Comparison of ENCODE assay signal across 8 cellular contexts in the genomic region with DNA sequence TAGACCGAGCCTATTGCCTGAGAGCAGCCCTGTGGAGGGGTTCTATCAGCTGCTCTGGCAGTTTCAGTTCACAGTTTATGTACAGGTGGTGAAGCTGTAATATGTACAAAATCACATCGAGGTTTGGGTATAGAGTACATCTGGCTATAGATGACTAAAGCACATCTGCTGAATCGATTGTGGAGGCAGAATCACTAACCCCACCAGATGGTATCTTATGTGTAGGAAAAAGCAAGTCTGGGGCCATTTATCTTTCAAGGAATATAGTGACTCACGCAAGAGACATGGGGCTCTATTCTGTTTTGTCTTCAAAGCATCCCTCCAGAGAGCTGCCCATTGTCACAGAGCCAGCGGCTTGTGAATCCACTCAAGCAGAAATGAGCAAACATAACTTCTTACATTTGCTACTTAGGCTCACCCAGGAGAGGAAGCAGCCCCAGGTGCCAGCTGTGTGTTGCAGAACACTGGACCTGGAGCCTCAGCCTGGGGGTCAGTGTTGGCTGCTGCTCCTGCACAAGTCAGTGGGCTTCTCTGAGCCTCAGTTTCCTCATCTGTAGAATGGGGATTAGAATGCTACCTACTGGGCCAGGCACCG. TPM values are rescaled to one million over a fixed set of nuclear protein-coding genes. Genes with fewer than 3 reads are reported as not detected.
DNase-seq lines count a peak whose midpoint lies in the region; ATAC-seq and TF ChIP-seq lines count a peak whose summit lies in the region.

No MANE protein-coding gene starts in this region.

- no peak overlapping the region for H3K27ac ChIP-seq in CD4-positive, CD25-positive, alpha-beta regulatory T cell (ENCODE audit: insufficient read depth, low read length, poor library complexity, severe bottlenecking)
- peak overlapping the region; percentile 59; the same call in 1 of the 2 replicates for H3K27ac ChIP-seq in Panc1 (ENCODE audit: low read length)
- H3K27ac ChIP-seq in lung (ENCODE audit: low read depth in 1 of 2, low read length in 1 of 2), result no peak overlapping the region

- CTCF ChIA-PET in Panc1 (lab: Charles Lee), result no interaction called here

- no peaks in the 10 kb centered on the region for H3K9me3 Mint-ChIP-seq in CD4-positive, CD25-positive, alpha-beta regulatory T cell

- TF ChIP-seq CTCF in Panc1 (IDR thresholded peaks at IDR 0.05) (no peak), lung (IDR thresholded peaks at IDR 0.05; ENCODE audit: control extremely low read depth, extremely low read depth) (no peak)

- no peaks in the 10 kb centered on the region for H3K27me3 ChIP-seq in CD4-positive, CD25-positive, alpha-beta regulatory T cell (ENCODE audit: control insufficient read depth, insufficient read depth, low read length)
- H3K27me3 ChIP-seq in Panc1 (ENCODE audit: control insufficient read depth, insufficient read depth, low read length), result no peaks in the 10 kb centered on the region
- no peaks in the 10 kb centered on the region for H3K27me3 ChIP-seq in lung (ENCODE audit: control insufficient read depth, insufficient read depth)

- H3K4me3 ChIP-seq in CD4-positive, CD25-positive, alpha-beta regulatory T cell (ENCODE audit: low read depth, low read length), result no peak overlapping the region
- no peak overlapping the region for H3K4me3 ChIP-seq in Panc1 (ENCODE audit: low read depth in 2 of 2, low read length in 2 of 2)
- no peak overlapping the region for H3K4me3 ChIP-seq in lung

- intact Hi-C loops in Panc1 (cut with micrococcal nuclease; ENCODE audit: unreplicated experiment), result no loop called here

- H3K36me3 ChIP-seq in CD4-positive, CD25-positive, alpha-beta regulatory T cell (ENCODE audit: control insufficient read depth, insufficient read depth, low read length), result no peaks in the 10 kb centered on the region
- H3K36me3 ChIP-seq in Panc1 (ENCODE audit: control insufficient read depth, insufficient read depth, low read length), result no peaks in the 10 kb centered on the region
- no peaks in the 10 kb centered on the region for H3K36me3 ChIP-seq in lung (ENCODE audit: control insufficient read depth in 2 of 2, insufficient read depth in 2 of 2, low read length in 2 of 2)

- H3K27ac Mint-ChIP-seq in CD4-positive, CD25-positive, alpha-beta regulatory T cell, result peak overlapping the region in 2 of 3 donors; percentile 7 to 79

- H3K9me3 ChIP-seq in CD4-positive, CD25-positive, alpha-beta regulatory T cell (ENCODE audit: control insufficient read depth in 2 of 2, low read length in 2 of 2), result no peaks in the 10 kb centered on the region
- H3K9me3 ChIP-seq in Panc1 (ENCODE audit: control insufficient read depth, insufficient read depth, low read depth, low read length) (no peaks in the 10 kb centered on the region), lung (ENCODE audit: control insufficient read depth in 2 of 2, insufficient read depth in 1 of 2, low read length in 1 of 2) (no peaks in the 10 kb centered on the region)

- H3K27me3 Mint-ChIP-seq in CD4-positive, CD25-positive, alpha-beta regulatory T cell, result no peaks in the 10 kb centered on the region

- in situ Hi-C loops in Panc1 (cut with HindIII; ENCODE audit: low pct_unique_long_range_greater_than_20kb, low sequenced_read_pairs), result no loop called here

- no TSS peak for BruUV-seq in Panc1 (replicated peaks; lab: Mats Ljungman, UMichigan)

- peaks cover 0 to 22% (median 10%) of the 10 kb centered on the region in 4 donors for H3K4me1 Mint-ChIP-seq in CD4-positive, CD25-positive, alpha-beta regulatory T cell

- H3K4me1 ChIP-seq in CD4-positive, CD25-positive, alpha-beta regulatory T cell (ENCODE audit: control insufficient read depth, insufficient read depth, low read length, poor library complexity, severe bottlenecking), result peaks cover 9% of the 10 kb centered on the region
- H3K4me1 ChIP-seq in Panc1 (ENCODE audit: control insufficient read depth, insufficient read depth, low read length), result peaks cover 26% of the 10 kb centered on the region
- no peaks in the 10 kb centered on the region for H3K4me1 ChIP-seq in lung (ENCODE audit: control insufficient read depth in 2 of 2, insufficient read depth in 2 of 2, low read length in 2 of 2)

- H3K4me3 Mint-ChIP-seq in CD4-positive, CD25-positive, alpha-beta regulatory T cell, result peak overlapping the region in 1 of 4 donors; percentile 26

- H3K36me3 Mint-ChIP-seq in CD4-positive, CD25-positive, alpha-beta regulatory T cell, result peaks cover 3% of the 10 kb centered on the region

- ATAC-seq in CD4-positive, CD25-positive, alpha-beta regulatory T cell (ENCODE audit: low read depth in 2 of 2), result peak; percentile 50 to 56
- ATAC-seq in GM18907 (IDR thresholded peaks at IDR 0.05; ENCODE audit: unreplicated experiment), result peak; percentile 78
- peak; percentile 64 for ATAC-seq in HG03060 (IDR thresholded peaks at IDR 0.05; ENCODE audit: low read depth, unreplicated experiment)
- peak; percentile 81 for ATAC-seq in Panc1
- ATAC-seq in lung (ENCODE audit: insufficient read depth, low FRiP score), result no peak

- POLR2A ChIA-PET in Panc1 (lab: Charles Lee), result interaction anchor here (0.6 kb wide), 1 partner anchor 11 kb away, joined by 4 read pairs; no protein-coding TSS in a partner anchor

- WGBS in lung, 2 donors, result 64 to 78% methylated on average over 6 of the region's 6 CpGs

- DNase-seq in CD4-positive, CD25-positive, alpha-beta regulatory T cell, result peak in 1 of 3 donors; percentile 32
- DNase-seq in Panc1 (ENCODE audit: low read depth, low spot score) (no peak), lung (ENCODE audit: low spot score) (peak; percentile 46), NCI-H128 (lab: John Stamatoyannopoulos, UW; ENCODE audit: unreplicated experiment) (no peak), SKM-1 treated with dmso at 0.1 percent for 144 hours (lab: John Stamatoyannopoulos, UW; ENCODE audit: unreplicated experiment) (no peak)
- DNase-seq in effector CD8-positive, alpha-beta T cell (lab: John Stamatoyannopoulos, UW), result no peak

RNA-seq across cellular contexts. Expression of gene MIIP, which starts 21.3 kb away (rescaled TPM):
- 49.1 TPM for total RNA-seq in CD4-positive, CD25-positive, alpha-beta regulatory T cell
- polyA plus RNA-seq in CD4-positive, CD25-positive, alpha-beta regulatory T cell, result 10 to 100 TPM; 31.9 to 45.1 (median 38.4) TPM
- total RNA-seq in Panc1 (2021; ENCODE audit: unreplicated experiment) (56.3 TPM), lung (10 to 100 TPM; 16.1 to 45.8 TPM)
- polyA plus RNA-seq in Panc1 (2012; ENCODE audit: insufficient read length), result 65.4 TPM
- polyA plus RNA-seq in lung, result 10 to 100 TPM; 33.1 to 58.0 TPM

RNA-seq across cellular contexts. Expression of gene TNFRSF8, which starts 22.5 kb away (rescaled TPM):
- 2.3 TPM for total RNA-seq in CD4-positive, CD25-positive, alpha-beta regulatory T cell
- polyA plus RNA-seq in CD4-positive, CD25-positive, alpha-beta regulatory T cell, result 1 to 10 TPM; 1.1 to 3.2 (median 1.3) TPM
- total RNA-seq in Panc1 (2021; ENCODE audit: unreplicated experiment) (0.13 TPM), lung (1 to 10 TPM; 1.6 to 1.9 TPM)
- not detected for polyA plus RNA-seq in Panc1 (2012; ENCODE audit: insufficient read length)
- polyA plus RNA-seq in lung, result 1 to 10 TPM; 2.2 to 5.3 TPM
